ENCODE assay signal across 28 cellular contexts in the genomic region with DNA sequence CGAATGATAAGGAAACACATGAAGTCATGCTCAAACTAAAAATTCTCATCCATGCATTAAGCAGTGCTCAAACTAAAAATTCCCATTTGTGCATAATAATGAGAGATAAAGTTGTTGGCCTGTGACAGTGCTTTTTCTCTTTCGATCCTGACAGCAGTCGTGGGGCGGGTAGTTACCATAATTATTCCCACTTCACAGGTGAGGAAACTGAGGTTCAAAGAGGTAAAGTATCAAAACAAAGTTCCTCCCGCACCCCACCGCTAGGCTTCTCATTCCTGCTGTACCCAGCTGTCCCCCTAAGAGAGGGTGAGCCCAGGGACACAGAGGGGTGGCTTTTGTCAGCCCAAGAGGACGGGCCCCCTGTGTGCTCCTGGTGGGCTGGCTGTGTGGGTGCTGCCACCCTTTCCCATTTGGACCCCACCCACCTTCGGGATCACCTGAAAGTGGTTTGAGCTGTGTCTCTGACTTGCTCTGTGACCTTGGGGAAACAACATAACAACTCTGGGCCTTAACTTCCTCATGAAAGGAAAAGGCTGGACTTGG.
"Had no signal": no experiment of that assay in that cellular context is flagged by ENCODE, and none has a peak within 500 bp of the region (broad histone marks: within the 10 kb centered on the region; RNA-seq: fewer than 3 reads in every experiment).

No MANE protein-coding gene starts in this region.

- H3K4me1 Mint-ChIP-seq: IgD-negative memory B cell had no signal

- H3K4me3 Mint-ChIP-seq: activated CD8-positive, alpha-beta memory T cell treated with anti-CD3 and anti-CD28 coated beads, Interleukin-2, amount 10 ng/mL, durations not matched to agents 7 days and 5 days; activated CD8-positive, alpha-beta T cell treated with anti-CD3 and anti-CD28 coated beads, Interleukin-2, amount 10 ng/mL, durations not matched to agents 7 days and 5 days; activated naive CD8-positive, alpha-beta T cell treated with anti-CD3 and anti-CD28 coated beads, Interleukin-2, amount 10 ng/mL, durations not matched to agents 7 days and 5 days; activated T-cell treated with anti-CD3 and anti-CD28 coated beads, Interleukin-2, amount 50 U/mL, for 4 hours; IgD-negative memory B cell; T-cell had no signal

- H3K9ac ChIP-seq: KMS-11 had no signal

- ATAC-seq: activated CD8-positive, alpha-beta memory T cell treated with anti-CD3 and anti-CD28 coated beads, Interleukin-2, amount 10 ng/mL, durations not matched to agents 7 days and 5 days; activated CD8-positive, alpha-beta T cell treated with anti-CD3 and anti-CD28 coated beads, Interleukin-2, amount 10 ng/mL, durations not matched to agents 7 days and 5 days; activated T-cell treated with anti-CD3 and anti-CD28 coated beads, Interleukin-2, amount 50 U/mL, for 4 hours; Panc1; Right ventricle myocardium inferior; T-cell had no signal

- H3K27ac Mint-ChIP-seq: activated CD8-positive, alpha-beta memory T cell treated with anti-CD3 and anti-CD28 coated beads, Interleukin-2, amount 10 ng/mL, durations not matched to agents 7 days and 5 days; activated CD8-positive, alpha-beta T cell treated with anti-CD3 and anti-CD28 coated beads, Interleukin-2, amount 10 ng/mL, durations not matched to agents 7 days and 5 days; activated naive CD8-positive, alpha-beta T cell treated with anti-CD3 and anti-CD28 coated beads, Interleukin-2, amount 10 ng/mL, durations not matched to agents 7 days and 5 days; IgD-negative memory B cell; T-cell had no signal

- H3K27ac ChIP-seq: adrenal gland, KMS-11, SK-N-MC, VCaP had no signal

- H3K9me3 Mint-ChIP-seq: activated T-cell treated with anti-CD3 and anti-CD28 coated beads, Interleukin-2, amount 50 U/mL, for 4 hours; IgD-negative memory B cell; T-cell had no signal

- H3K27me3 Mint-ChIP-seq: activated CD8-positive, alpha-beta memory T cell treated with anti-CD3 and anti-CD28 coated beads, Interleukin-2, amount 10 ng/mL, durations not matched to agents 7 days and 5 days; activated naive CD8-positive, alpha-beta T cell treated with anti-CD3 and anti-CD28 coated beads, Interleukin-2, amount 10 ng/mL, durations not matched to agents 7 days and 5 days; IgD-negative memory B cell; T-cell had no signal

- H3K4me2 ChIP-seq: KMS-11 had no signal

- H3K27me3 ChIP-seq: adrenal gland had no signal

- DNase-seq: activated CD4-positive, alpha-beta T cell treated with anti-CD3 and anti-CD28 coated beads for 4 hours; activated CD4-positive, alpha-beta T cell treated with anti-CD3 and anti-CD28 coated beads, Interleukin-2, amount 50 U/mL, for 4 hours; activated CD4-positive, CD25-positive, alpha-beta regulatory T cell; activated CD8-positive, alpha-beta memory T cell treated with anti-CD3 and anti-CD28 coated beads, Interleukin-2, amount 10 ng/mL, durations not matched to agents 7 days and 5 days; activated CD8-positive, alpha-beta T cell treated with anti-CD3 and anti-CD28 coated beads, Interleukin-2, amount 10 ng/mL, durations not matched to agents 7 days and 5 days; activated gamma-delta T cell treated with Interleukin-2 at 50 U/mL for 16 hours; activated naive CD4-positive, alpha-beta T cell treated with anti-CD3 and anti-CD28 coated beads, Interleukin-2, amount 50 U/mL, for 16 hours; activated naive CD8-positive, alpha-beta T cell treated with anti-CD3 and anti-CD28 coated beads, Interleukin-2, amount 10 ng/mL, durations not matched to agents 7 days and 5 days; activated T-cell treated with anti-CD3 and anti-CD28 coated beads, Interleukin-2, amount 50 U/mL, for 4 hours; adrenal gland; anterior cingulate cortex; NCI-H1092; NCI-H1417; NCI-H1930; NCI-H2171; NCI-H2227 treated with DMSO at 0.1 percent for 48 hours; NCI-H526 treated with DMSO at 0.1 percent for 48 hours; NCI-H82; OCI-M1; RPMI8226; T-helper 2 cell had no signal

- H3K4me3 ChIP-seq: adrenal gland, SK-N-MC had no signal

- H3K9me3 ChIP-seq: adrenal gland had no signal
